In genomic region chr3:15060029-15060428, GRCh38 we compare ENCODE assay signal across 18 cellular contexts. TPM values are rescaled to one million over a fixed set of nuclear protein-coding genes. Genes with fewer than 3 reads are reported as not detected.
DNase-seq lines count a peak whose midpoint lies in the region; ATAC-seq and TF ChIP-seq lines count a peak whose summit lies in the region.
"Had no signal": no experiment of that assay in that cellular context is flagged by ENCODE, and none has a peak within 500 bp of the region (broad histone marks: within the 10 kb centered on the region; RNA-seq: fewer than 3 reads in every experiment).

No MANE protein-coding gene starts in this region.

- H3K27me3 ChIP-seq in CD8-positive, alpha-beta T cell (ENCODE audit: insufficient read depth, low read length) = no peaks in the 10 kb centered on the region
- H3K27me3 ChIP-seq in endodermal cell (ENCODE audit: control insufficient read depth, insufficient read depth, low read length, poor library complexity, severe bottlenecking) (no peaks in the 10 kb centered on the region), neural progenitor cell (no peaks in the 10 kb centered on the region)
- H3K27me3 ChIP-seq: BLaER1 treated with 17β-estradiol and CSF1 and Interleukin-3, amounts not matched to agents 10 nM and 100 nM; SJSA1 had no signal

- H3K4me2 ChIP-seq in neural progenitor cell = no peak overlapping the region
- H3K4me2 ChIP-seq: BLaER1 treated with 17β-estradiol and CSF1 and Interleukin-3, amounts not matched to agents 10 nM and 100 nM had no signal

- no peak for TF ChIP-seq CTCF in CD8-positive, alpha-beta T cell (IDR thresholded peaks at IDR 0.05)
- no peak for TF ChIP-seq CTCF in endodermal cell (conservative IDR thresholded peaks at IDR 0.05)
- no peak for TF ChIP-seq CTCF in neural progenitor cell (IDR thresholded peaks at IDR 0.05)

- no peak overlapping the region for H3K27ac ChIP-seq in CD8-positive, alpha-beta T cell (ENCODE audit: low read depth, low read length)
- no peak overlapping the region for H3K27ac ChIP-seq in endodermal cell (ENCODE audit: low read depth, low read length)
- no peak overlapping the region for H3K27ac ChIP-seq in neural progenitor cell
- H3K27ac ChIP-seq: BLaER1 treated with 17β-estradiol and CSF1 and Interleukin-3, amounts not matched to agents 10 nM and 100 nM; SJSA1 had no signal

- H3K4me3 Mint-ChIP-seq in activated CD4-positive, alpha-beta T cell treated with anti-CD3 and anti-CD28 coated beads, Interleukin-2, amount 10 ng/mL, durations not matched to agents 7 days and 5 days = no peak overlapping the region
- H3K4me3 Mint-ChIP-seq in CD8-positive, alpha-beta T cell = no peak overlapping the region
- H3K4me3 Mint-ChIP-seq in endodermal cell = peak overlapping the region; percentile 32
- H3K4me3 Mint-ChIP-seq in neural progenitor cell = no peak overlapping the region
- H3K4me3 Mint-ChIP-seq: CD4-positive, alpha-beta memory T cell; H9 had no signal

- no peaks in the 10 kb centered on the region for H4K20me1 ChIP-seq in neural progenitor cell (ENCODE audit: low read depth)

- H3K4me1 Mint-ChIP-seq in activated CD4-positive, alpha-beta T cell treated with anti-CD3 and anti-CD28 coated beads, Interleukin-2, amount 10 ng/mL, durations not matched to agents 7 days and 5 days = peaks cover 31% of the 10 kb centered on the region
- H3K4me1 Mint-ChIP-seq in CD8-positive, alpha-beta T cell (ENCODE audit: low read depth) = peaks cover 37% of the 10 kb centered on the region
- H3K4me1 Mint-ChIP-seq in endodermal cell (peaks cover 30% of the 10 kb centered on the region), neural progenitor cell (peaks cover 16% of the 10 kb centered on the region)

- H3K4me3 ChIP-seq in CD8-positive, alpha-beta T cell (ENCODE audit: low read depth, low read length) = no peak overlapping the region
- H3K4me3 ChIP-seq in endodermal cell (ENCODE audit: low read length) (peak overlapping the region; percentile 15), neural progenitor cell (no peak overlapping the region)
- H3K4me3 ChIP-seq: BLaER1 treated with 17β-estradiol and CSF1 and Interleukin-3, amounts not matched to agents 10 nM and 100 nM; SJSA1 had no signal

- intact Hi-C loops in CD8-positive, alpha-beta T cell (cut with DNase I, micrococcal nuclease) = loop anchor here in 1 of 2 experiments (10.0 kb wide), 3 partner anchors 625 to 935 kb away; partner anchors contain the start of genes CHCHD4, LSM3, TMEM43 and XPC
- intact Hi-C loops in posterior vena cava (cut with DNase I) = no loop called here

- no peaks in the 10 kb centered on the region for H3F3A ChIP-seq in neural progenitor cell (ENCODE audit: low read depth)

- CTCF ChIA-PET in activated CD4-positive, alpha-beta T cell treated with anti-CD3 and anti-CD28 coated beads, Interleukin-2, amount 10 ng/mL, durations not matched to agents 7 days and 5 days (lab: Charles Lee) = interaction anchor here (1.3 kb wide), 1 partner anchor 18 kb away, joined by 4 read pairs; no protein-coding TSS in a partner anchor
- CTCF ChIA-PET in CD8-positive, alpha-beta T cell (lab: Charles Lee) = interaction anchor here (1.3 kb wide), 1 partner anchor 9 kb away, joined by 5 read pairs; no protein-coding TSS in a partner anchor

- POLR2A ChIA-PET in activated CD4-positive, alpha-beta T cell treated with anti-CD3 and anti-CD28 coated beads, Interleukin-2, amount 10 ng/mL, durations not matched to agents 7 days and 5 days (lab: Charles Lee) = no interaction called here
- POLR2A ChIA-PET in CD8-positive, alpha-beta T cell (lab: Charles Lee) = no interaction called here

- no peak for DNase-seq in activated CD4-positive, alpha-beta T cell treated with anti-CD3 and anti-CD28 coated beads, Interleukin-2, amount 10 ng/mL, durations not matched to agents 7 days and 5 days
- DNase-seq in activated CD4-positive, alpha-beta T cell treated with anti-CD3 and anti-CD28 coated beads for 4 hours = no peak
- no peak for DNase-seq in CD8-positive, alpha-beta T cell
- DNase-seq in endodermal cell = peak; percentile 62
- no peak for DNase-seq in neural progenitor cell (ENCODE audit: low spot score)
- no peak for DNase-seq in NCI-H146 treated with DMSO at 0.1 percent for 48 hours (lab: John Stamatoyannopoulos, UW; ENCODE audit: unreplicated experiment)
- no peak for DNase-seq in posterior vena cava (ENCODE audit: low spot score)
- DNase-seq: CD4-positive, alpha-beta memory T cell; H9; Karpas-422; MV-4-11; NCI-H1694 treated with DMSO at 0.1 percent for 48 hours; NCI-H2081 treated with DMSO at 0.1 percent for 48 hours; NCI-H446; NCI-H526 had no signal

- ATAC-seq in CD8-positive, alpha-beta T cell = no peak
- ATAC-seq: Right ventricle myocardium inferior had no signal

- H3K9me3 ChIP-seq in CD8-positive, alpha-beta T cell (ENCODE audit: low read length) = no peaks in the 10 kb centered on the region
- H3K9me3 ChIP-seq in endodermal cell (ENCODE audit: control insufficient read depth, low read length) (peaks cover 19% of the 10 kb centered on the region), neural progenitor cell (ENCODE audit: low read depth) (no peaks in the 10 kb centered on the region)
- H3K9me3 ChIP-seq: SJSA1 had no signal

- H2AFZ ChIP-seq in neural progenitor cell (replicated peaks) = no peak overlapping the region

- peaks cover 53% of the 10 kb centered on the region for H3K79me2 ChIP-seq in neural progenitor cell (ENCODE audit: low read depth)

- H3K4me1 ChIP-seq in CD8-positive, alpha-beta T cell (ENCODE audit: insufficient read depth, low read length) = peaks cover 17% of the 10 kb centered on the region
- peaks cover 10% of the 10 kb centered on the region for H3K4me1 ChIP-seq in endodermal cell (ENCODE audit: control insufficient read depth, insufficient read depth, low read length)
- H3K4me1 ChIP-seq in neural progenitor cell = peaks cover 14% of the 10 kb centered on the region

- WGBS in endodermal cell (ENCODE audit: insufficient coverage in 1 of 2, insufficient read length in 1 of 2), 2 experiments = 80 to 91% methylated on average over 1 to 3 of the region's 3 CpGs

- H3K36me3 ChIP-seq in CD8-positive, alpha-beta T cell (ENCODE audit: insufficient read depth, low read length) = peaks cover 15% of the 10 kb centered on the region
- H3K36me3 ChIP-seq in endodermal cell (ENCODE audit: control insufficient read depth, insufficient read depth, low read length) (peaks cover 53% of the 10 kb centered on the region), neural progenitor cell (no peaks in the 10 kb centered on the region)

- H3K27me3 Mint-ChIP-seq in activated CD4-positive, alpha-beta T cell treated with anti-CD3 and anti-CD28 coated beads, Interleukin-2, amount 10 ng/mL, durations not matched to agents 7 days and 5 days = no peaks in the 10 kb centered on the region
- H3K27me3 Mint-ChIP-seq in CD8-positive, alpha-beta T cell (ENCODE audit: low read depth) = no peaks in the 10 kb centered on the region
- H3K27me3 Mint-ChIP-seq in endodermal cell (ENCODE audit: insufficient read depth) (no peaks in the 10 kb centered on the region), neural progenitor cell (ENCODE audit: insufficient read depth, low read depth) (no peaks in the 10 kb centered on the region)
- H3K27me3 Mint-ChIP-seq: CD4-positive, alpha-beta memory T cell had no signal

- peaks cover 2% of the 10 kb centered on the region for H3K9me3 Mint-ChIP-seq in activated CD4-positive, alpha-beta T cell treated with anti-CD3 and anti-CD28 coated beads, Interleukin-2, amount 10 ng/mL, durations not matched to agents 7 days and 5 days
- peaks cover 2% of the 10 kb centered on the region for H3K9me3 Mint-ChIP-seq in CD8-positive, alpha-beta T cell
- peaks cover 11% of the 10 kb centered on the region for H3K9me3 Mint-ChIP-seq in endodermal cell
- H3K9me3 Mint-ChIP-seq in neural progenitor cell = peaks cover 6% of the 10 kb centered on the region
- H3K9me3 Mint-ChIP-seq: CD4-positive, alpha-beta memory T cell had no signal

- H3K27ac Mint-ChIP-seq in activated CD4-positive, alpha-beta T cell treated with anti-CD3 and anti-CD28 coated beads, Interleukin-2, amount 10 ng/mL, durations not matched to agents 7 days and 5 days = peak overlapping the region; percentile 36
- peak overlapping the region; percentile 43 for H3K27ac Mint-ChIP-seq in CD8-positive, alpha-beta T cell
- peak overlapping the region; percentile 83 for H3K27ac Mint-ChIP-seq in endodermal cell
- peak overlapping the region; percentile 33 for H3K27ac Mint-ChIP-seq in neural progenitor cell
- H3K27ac Mint-ChIP-seq: H9 had no signal

- peak overlapping the region; percentile 39 for H3K9ac ChIP-seq in endodermal cell (ENCODE audit: extremely low read depth, low read length, poor library complexity, severe bottlenecking)
- H3K9ac ChIP-seq in neural progenitor cell = no peak overlapping the region
- H3K9ac ChIP-seq: BLaER1 treated with 17β-estradiol and CSF1 and Interleukin-3, amounts not matched to agents 10 nM and 100 nM had no signal

- H3K36me3 Mint-ChIP-seq in activated CD4-positive, alpha-beta T cell treated with anti-CD3 and anti-CD28 coated beads, Interleukin-2, amount 10 ng/mL, durations not matched to agents 7 days and 5 days (ENCODE audit: low read depth) = peaks cover 45% of the 10 kb centered on the region
- peaks cover 43% of the 10 kb centered on the region for H3K36me3 Mint-ChIP-seq in CD8-positive, alpha-beta T cell
- peaks cover 64% of the 10 kb centered on the region for H3K36me3 Mint-ChIP-seq in endodermal cell (ENCODE audit: low read depth)
- H3K36me3 Mint-ChIP-seq in neural progenitor cell = peaks cover 36% of the 10 kb centered on the region

RNA-seq across cellular contexts. Expression of gene MRPS25, which starts 5.1 kb away (rescaled TPM):
- 10 to 100 TPM; 49.4 to 52.9 TPM for total RNA-seq in activated CD4-positive, alpha-beta T cell treated with anti-CD3 and anti-CD28 coated beads, Interleukin-2, amount 10 ng/mL, durations not matched to agents 7 days and 5 days
- 10 to 100 TPM; 51.3 to 56.2 TPM for total RNA-seq in CD8-positive, alpha-beta T cell
- 100 to 1,000 TPM in 1 of 2 donors, 10 to 100 TPM in 1; 64.1 to 101 TPM for total RNA-seq in endodermal cell
- polyA plus RNA-seq in endodermal cell (2013, experiment 1 of 2) = 45.9 TPM
- 34.8 TPM for polyA plus RNA-seq in endodermal cell (2013, experiment 2 of 2)
- total RNA-seq in neural progenitor cell (ENCODE audit: low replicate concordance) = 24.3 and 28.9 TPM in 2 replicates
- total RNA-seq in posterior vena cava = 10 to 100 TPM; 29.7 to 34.4 TPM

RNA-seq across cellular contexts. Expression of gene RBSN, which starts 38.9 kb away (rescaled TPM):
- 10 to 100 TPM; 20.5 to 22.9 TPM for total RNA-seq in activated CD4-positive, alpha-beta T cell treated with anti-CD3 and anti-CD28 coated beads, Interleukin-2, amount 10 ng/mL, durations not matched to agents 7 days and 5 days
- total RNA-seq in CD8-positive, alpha-beta T cell = 10 to 100 TPM; 41.9 to 48.1 TPM
- total RNA-seq in endodermal cell (10 to 100 TPM; 23.3 to 25.2 TPM), neural progenitor cell (ENCODE audit: low replicate concordance) (29.8 and 35.4 TPM in 2 replicates), posterior vena cava (10 to 100 TPM; 28.8 to 30.3 TPM)
- 27.6 TPM for polyA plus RNA-seq in endodermal cell (2013, experiment 1 of 2)
- polyA plus RNA-seq in endodermal cell (2013, experiment 2 of 2) = 28.5 TPM

Comparison
In these comparisons a context has a peak if more than half of its experiments do, and no peak if none do; other contexts are left out.
1. H3K27ac Mint-ChIP-seq: peak in every context shown above with its lines; median percentile 83 in endodermal cell; 43 in CD8-positive, alpha-beta T cell; 36 in activated CD4-positive, alpha-beta T cell treated with anti-CD3 and anti-CD28 coated beads, Interleukin-2, amount 10 ng/mL, durations not matched to agents 7 days and 5 days; 33 in neural progenitor cell.